In the genomic region with DNA sequence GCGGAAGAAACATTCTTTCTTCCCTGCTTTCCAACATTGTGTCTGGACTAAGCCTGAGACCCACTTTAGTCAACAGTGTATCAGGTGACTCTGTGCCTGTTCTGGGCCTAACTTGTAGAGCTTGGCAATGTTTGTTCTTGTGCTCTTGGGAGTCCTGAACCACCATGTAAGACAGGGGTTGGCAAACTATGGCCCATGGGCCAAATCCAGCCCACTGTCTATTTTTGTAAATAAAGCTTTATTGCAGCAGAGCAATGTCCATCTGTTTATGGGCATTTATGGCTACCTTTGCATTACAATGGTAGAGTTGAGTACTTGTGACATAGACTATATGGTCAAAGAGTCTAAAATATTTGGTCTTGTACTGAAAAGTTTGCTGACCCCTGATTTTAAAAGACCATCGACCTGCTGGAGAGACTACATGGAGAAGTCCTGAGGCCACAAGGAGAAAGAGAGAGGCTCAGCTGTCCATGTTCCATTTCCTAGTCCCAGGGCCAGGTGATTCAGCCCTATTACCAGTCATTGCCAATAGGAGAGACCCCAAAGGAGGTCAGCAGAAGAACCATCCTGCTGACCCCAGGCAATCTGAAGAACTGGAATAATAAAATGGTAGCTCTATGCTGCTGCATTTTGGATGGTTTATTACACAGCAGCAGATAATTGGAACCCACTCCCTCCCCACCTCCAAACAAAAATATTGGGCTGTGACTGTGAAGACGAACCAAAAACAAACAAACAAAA, we compare ENCODE assay signal across 10 cellular contexts.
A peak's percentile ranks its signal among the peaks of the same experiment; 100 is the strongest.
DNase-seq lines count a peak whose midpoint lies in the region; ATAC-seq and TF ChIP-seq lines count a peak whose summit lies in the region.
"Had no signal": no experiment of that assay in that cellular context is flagged by ENCODE, and none has a peak within 500 bp of the region (broad histone marks: within the 10 kb centered on the region; RNA-seq: fewer than 3 reads in every experiment).

No MANE protein-coding gene starts in this region.

- peak overlapping the region; percentile 70 to 81 (median 77); a peak in 21 of 22 replicates for H3K9ac ChIP-seq in BLaER1 treated with 17β-estradiol and CSF1 and Interleukin-3, amounts not matched to agents 10 nM and 100 nM

- DNase-seq in GM23338 (ENCODE audit: low spot score) (no peak), natural killer cell (no peak), DMS 273 treated with DMSO at 0.1 percent for 48 hours (lab: John Stamatoyannopoulos, UW) (no peak), SHP77 treated with DMSO at 0.1 percent for 48 hours (lab: John Stamatoyannopoulos, UW) (no peak), NCI-H146 treated with DMSO at 0.1 percent for 48 hours (lab: John Stamatoyannopoulos, UW; ENCODE audit: unreplicated experiment) (no peak)
- DNase-seq: cortex of kidney, posterior cingulate gyrus had no signal

- H3F3A ChIP-seq in GM23338 (replicated peaks; ENCODE audit: low read depth): no peaks in the 10 kb centered on the region

- no peak overlapping the region for H3K27ac Mint-ChIP-seq in GM23338
- H3K27ac Mint-ChIP-seq in activated T-helper 17 cell treated with anti-CD3 and anti-CD28 coated beads, Interleukin-2, amount 50 U/mL, for 72 hours: peak overlapping the region; percentile 99
- H3K27ac Mint-ChIP-seq in natural killer cell: peak overlapping the region; percentile 83 to 93

- H3K4me3 ChIP-seq in BLaER1 treated with 17β-estradiol and CSF1 and Interleukin-3, amounts not matched to agents 10 nM and 100 nM: peak overlapping the region in 6 of 10 experiments; percentile 6 to 45 (median 10); a peak in 4 of 20 replicates
- H3K4me3 ChIP-seq in GM23338: no peak overlapping the region

- H3K9me3 Mint-ChIP-seq in GM23338 (peaks cover 59% of the 10 kb centered on the region), natural killer cell (no peaks in the 10 kb centered on the region)
- peaks cover 7% of the 10 kb centered on the region for H3K9me3 Mint-ChIP-seq in activated T-helper 17 cell treated with anti-CD3 and anti-CD28 coated beads, Interleukin-2, amount 50 U/mL, for 72 hours

- H4K20me1 ChIP-seq in BLaER1 treated with 17β-estradiol and CSF1 and Interleukin-3, amounts not matched to agents 10 nM and 100 nM: no peaks in the 10 kb centered on the region
- no peaks in the 10 kb centered on the region for H4K20me1 ChIP-seq in GM23338 (replicated peaks; ENCODE audit: insufficient read depth)

- peaks cover 5% of the 10 kb centered on the region; the same call in 1 of the 2 replicates for H3K9me2 ChIP-seq in GM23338 (ENCODE audit: insufficient read depth)

- TF ChIP-seq CTCF in GM23338 (conservative IDR thresholded peaks at IDR 0.05; ENCODE audit: low read depth in 2 of 2) (no peak), natural killer cell (IDR thresholded peaks at IDR 0.05) (no peak)

- H3K36me3 ChIP-seq in BLaER1 treated with 17β-estradiol and CSF1 and Interleukin-3, amounts not matched to agents 10 nM and 100 nM: peaks cover 0 to 32% (median 0%) of the 10 kb centered on the region in 11 experiments; a peak in 7 of 22 replicates
- H3K36me3 ChIP-seq in GM23338 (ENCODE audit: insufficient read depth): no peaks in the 10 kb centered on the region

- H3K4me3 Mint-ChIP-seq in GM23338 (no peak overlapping the region), natural killer cell (peak overlapping the region; percentile 75)
- H3K4me3 Mint-ChIP-seq in activated T-helper 17 cell treated with anti-CD3 and anti-CD28 coated beads, Interleukin-2, amount 50 U/mL, for 72 hours: peak overlapping the region; percentile 75

- ATAC-seq in GM23338 (no peak), natural killer cell (no peak), HG03565 (IDR thresholded peaks at IDR 0.05; ENCODE audit: unreplicated experiment) (no peak)
- ATAC-seq in activated T-helper 17 cell treated with anti-CD3 and anti-CD28 coated beads, Interleukin-2, amount 50 U/mL, for 72 hours (replicated peaks): no peak

- H3K4me2 ChIP-seq in BLaER1 treated with 17β-estradiol and CSF1 and Interleukin-3, amounts not matched to agents 10 nM and 100 nM: peak overlapping the region; percentile 79 to 94 (median 90)
- no peak overlapping the region for H3K4me2 ChIP-seq in GM23338

- H3K4me1 ChIP-seq in BLaER1 treated with 17β-estradiol and CSF1 and Interleukin-3, amounts not matched to agents 10 nM and 100 nM: peaks cover 69 to 86% (median 78%) of the 10 kb centered on the region in 10 experiments
- peaks cover 8% of the 10 kb centered on the region; the same call in 1 of the 2 replicates for H3K4me1 ChIP-seq in GM23338 (ENCODE audit: insufficient read depth)

- peaks cover 7% of the 10 kb centered on the region for H3K27me3 Mint-ChIP-seq in GM23338 (ENCODE audit: insufficient read depth, low read depth, poor library complexity)
- H3K27me3 Mint-ChIP-seq in activated T-helper 17 cell treated with anti-CD3 and anti-CD28 coated beads, Interleukin-2, amount 50 U/mL, for 72 hours: no peaks in the 10 kb centered on the region
- no peaks in the 10 kb centered on the region for H3K27me3 Mint-ChIP-seq in natural killer cell (ENCODE audit: low read depth in 2 of 2)

- intact Hi-C loops in natural killer cell (cut with micrococcal nuclease): loop anchor here (1.0 to 5.0 kb wide), 7 partner anchors 14 to 562 kb away; a partner anchor contains a TSS

- H3K79me2 ChIP-seq in GM23338 (replicated peaks; ENCODE audit: insufficient read depth): no peaks in the 10 kb centered on the region

- H2AFZ ChIP-seq in GM23338: no peak overlapping the region

- H3K27me3 ChIP-seq in BLaER1 treated with 17β-estradiol and CSF1 and Interleukin-3, amounts not matched to agents 10 nM and 100 nM: no peaks in the 10 kb centered on the region
- no peaks in the 10 kb centered on the region for H3K27me3 ChIP-seq in GM23338 (ENCODE audit: insufficient read depth)

- peak overlapping the region; percentile 86 to 96 (median 94) for H3K27ac ChIP-seq in BLaER1 treated with 17β-estradiol and CSF1 and Interleukin-3, amounts not matched to agents 10 nM and 100 nM
- H3K27ac ChIP-seq in GM23338 (ENCODE audit: low read depth): no peak overlapping the region

- H3K36me3 Mint-ChIP-seq in GM23338 (ENCODE audit: low read depth) (peaks cover 46% of the 10 kb centered on the region), natural killer cell (no peaks in the 10 kb centered on the region)
- peaks cover 17% of the 10 kb centered on the region for H3K36me3 Mint-ChIP-seq in activated T-helper 17 cell treated with anti-CD3 and anti-CD28 coated beads, Interleukin-2, amount 50 U/mL, for 72 hours (ENCODE audit: low read depth)

- peaks cover 33 to 57% (median 45%) of the 10 kb centered on the region in 11 experiments for H3K9me3 ChIP-seq in BLaER1 treated with 17β-estradiol and CSF1 and Interleukin-3, amounts not matched to agents 10 nM and 100 nM (replicated peaks in 1 of 11)

- H3K4me1 Mint-ChIP-seq in GM23338: peaks cover 18% of the 10 kb centered on the region
- peaks cover 66% of the 10 kb centered on the region for H3K4me1 Mint-ChIP-seq in activated T-helper 17 cell treated with anti-CD3 and anti-CD28 coated beads, Interleukin-2, amount 50 U/mL, for 72 hours
- peaks cover 64 to 67% of the 10 kb centered on the region in 2 donors for H3K4me1 Mint-ChIP-seq in natural killer cell

TF ChIP-seq in GM23338, 12 proteins besides CTCF, POLR2A, EP300 and RAD21 (continues in another document):
- TF ChIP-seq ZNF331 (CRISPR knock-in tag; IDR thresholded peaks at IDR 0.05; ENCODE audit: low read depth): peak; percentile 65
- TF ChIP-seq CREB1 (CRISPR knock-in tag; IDR thresholded peaks at IDR 0.05; ENCODE audit: low read depth): no peak
